ENCODE assay signal across 12 cellular contexts in genomic region chr5:132074772-132075718, GRCh38. TPM values are rescaled to one million over a fixed set of nuclear protein-coding genes. Genes with fewer than 3 reads are reported as not detected.
A peak's percentile ranks its signal among the peaks of the same experiment; 100 is the strongest.
DNase-seq lines count a peak whose midpoint lies in the region; ATAC-seq lines count a peak whose summit lies in the region.
"Had no signal": no experiment of that assay in that cellular context is flagged by ENCODE, and none has a peak within 500 bp of the region (broad histone marks: within the 10 kb centered on the region; RNA-seq: fewer than 3 reads in every experiment).

No MANE protein-coding gene starts in this region.

- H3K4me1 Mint-ChIP-seq in activated T-cell treated with anti-CD3 and anti-CD28 coated beads, Interleukin-2, amount 50 U/mL, for 4 hours (ENCODE audit: low read depth), result peaks cover 45% of the 10 kb centered on the region
- H3K4me1 Mint-ChIP-seq in activated naive CD8-positive, alpha-beta T cell treated with anti-CD3 and anti-CD28 coated beads, Interleukin-2, amount 10 ng/mL, durations not matched to agents 7 days and 5 days, result peaks cover 32% of the 10 kb centered on the region
- H3K4me1 Mint-ChIP-seq in stimulated activated effector memory CD8-positive, alpha-beta T cell treated with anti-CD3 and anti-CD28 coated beads, Interleukin-12 subunit alpha, Interleukin-12 subunit beta, amount 100 ng/mL, for 72 hours, result peaks cover 94% of the 10 kb centered on the region
- H3K4me1 Mint-ChIP-seq: nephron had no signal

- no peaks in the 10 kb centered on the region for H3K79me2 ChIP-seq in trophoblast cell (ENCODE audit: control insufficient read depth, insufficient read depth, low read length, poor library complexity)

- peak overlapping the region; percentile 70 for H3K4me3 Mint-ChIP-seq in activated T-cell treated with anti-CD3 and anti-CD28 coated beads, Interleukin-2, amount 50 U/mL, for 4 hours
- H3K4me3 Mint-ChIP-seq in activated naive CD8-positive, alpha-beta T cell treated with anti-CD3 and anti-CD28 coated beads, Interleukin-2, amount 10 ng/mL, durations not matched to agents 7 days and 5 days, result peak overlapping the region; percentile 20
- peak overlapping the region; percentile 74 for H3K4me3 Mint-ChIP-seq in stimulated activated effector memory CD8-positive, alpha-beta T cell treated with anti-CD3 and anti-CD28 coated beads, Interleukin-12 subunit alpha, Interleukin-12 subunit beta, amount 100 ng/mL, for 72 hours
- H3K4me3 Mint-ChIP-seq: nephron had no signal

- no peak for DNase-seq in activated T-cell treated with anti-CD3 and anti-CD28 coated beads, Interleukin-2, amount 50 U/mL, for 4 hours
- DNase-seq in activated T-cell treated with anti-CD3 and anti-CD28 coated beads for 4 hours (no peak), NCI-H510A (lab: John Stamatoyannopoulos, UW) (peak; percentile 47), NCI-H774 (lab: John Stamatoyannopoulos, UW) (no peak), trophoblast cell (no peak)
- no peak for DNase-seq in activated naive CD8-positive, alpha-beta T cell treated with anti-CD3 and anti-CD28 coated beads, Interleukin-2, amount 10 ng/mL, durations not matched to agents 7 days and 5 days
- DNase-seq in stimulated activated effector memory CD8-positive, alpha-beta T cell treated with anti-CD3 and anti-CD28 coated beads, Interleukin-12 subunit alpha, Interleukin-12 subunit beta, amount 100 ng/mL, for 72 hours (ENCODE audit: low spot score in 2 of 2), result no peak
- DNase-seq: NCI-H524, SIG-M5 had no signal

- H3K14ac ChIP-seq in trophoblast cell (ENCODE audit: low read length), result no peak overlapping the region

- H3K4me2 ChIP-seq in trophoblast cell (ENCODE audit: low read length), result no peak overlapping the region

- H2BK12ac ChIP-seq in trophoblast cell (ENCODE audit: low read length), result no peak overlapping the region

- H4K12ac ChIP-seq in trophoblast cell (ENCODE audit: low read depth, low read length), result no peak overlapping the region

- H3K27me3 ChIP-seq in trophoblast cell (ENCODE audit: insufficient read depth, low read length), result no peaks in the 10 kb centered on the region

- no peaks in the 10 kb centered on the region for H3K9me3 Mint-ChIP-seq in activated T-cell treated with anti-CD3 and anti-CD28 coated beads, Interleukin-2, amount 50 U/mL, for 4 hours
- no peaks in the 10 kb centered on the region for H3K9me3 Mint-ChIP-seq in activated naive CD8-positive, alpha-beta T cell treated with anti-CD3 and anti-CD28 coated beads, Interleukin-2, amount 10 ng/mL, durations not matched to agents 7 days and 5 days
- no peaks in the 10 kb centered on the region for H3K9me3 Mint-ChIP-seq in stimulated activated effector memory CD8-positive, alpha-beta T cell treated with anti-CD3 and anti-CD28 coated beads, Interleukin-12 subunit alpha, Interleukin-12 subunit beta, amount 100 ng/mL, for 72 hours
- H3K9me3 Mint-ChIP-seq: activated naive CD4-positive, alpha-beta T cell treated with anti-CD3 and anti-CD28 coated beads, Interleukin-2, amount 50 U/mL, for 72 hours; nephron had no signal

- H2BK5ac ChIP-seq in trophoblast cell (ENCODE audit: low read depth, low read length, poor library complexity), result no peak overlapping the region

- H4K8ac ChIP-seq in trophoblast cell (ENCODE audit: low read depth, low read length), result no peak overlapping the region

- no peak overlapping the region for H3K9ac ChIP-seq in trophoblast cell (ENCODE audit: low read length)

- no peak overlapping the region for H3K4me3 ChIP-seq in trophoblast cell (ENCODE audit: low read depth, low read length)

- no peak overlapping the region for H2BK120ac ChIP-seq in trophoblast cell (ENCODE audit: insufficient read depth, low read length, poor library complexity)

- H3K4me1 ChIP-seq in trophoblast cell (ENCODE audit: control insufficient read depth in 1 of 2, insufficient read depth in 2 of 2, low read length in 2 of 2), result no peaks in the 10 kb centered on the region

- H3K27ac ChIP-seq in trophoblast cell (ENCODE audit: low read depth, low read length), result no peak overlapping the region

- WGBS in trophoblast cell (ENCODE audit: extremely low coverage, insufficient coverage, insufficient read length), result no CpG with 5 or more reads among the region's 16 CpGs

- H3K9me3 ChIP-seq in trophoblast cell (ENCODE audit: insufficient read depth, low read depth, low read length), result no peaks in the 10 kb centered on the region

- H4K91ac ChIP-seq in trophoblast cell (ENCODE audit: low read depth, low read length), result no peak overlapping the region

- H2AK5ac ChIP-seq in trophoblast cell (ENCODE audit: low read length), result no peak overlapping the region

- ATAC-seq in activated T-cell treated with anti-CD3 and anti-CD28 coated beads, Interleukin-2, amount 50 U/mL, for 4 hours, result peak in 1 of 2 donors; percentile 19
- peak; percentile 37 for ATAC-seq in activated naive CD8-positive, alpha-beta T cell treated with anti-CD3 and anti-CD28 coated beads, Interleukin-2, amount 10 ng/mL, durations not matched to agents 7 days and 5 days (ENCODE audit: low read depth)
- ATAC-seq in stimulated activated effector memory CD8-positive, alpha-beta T cell treated with anti-CD3 and anti-CD28 coated beads, Interleukin-12 subunit alpha, Interleukin-12 subunit beta, amount 100 ng/mL, for 72 hours, result peak; percentile 64
- no peak for ATAC-seq in GM19324 (IDR thresholded peaks at IDR 0.05; ENCODE audit: low FRiP score, unreplicated experiment)

- no peaks in the 10 kb centered on the region for H3K36me3 Mint-ChIP-seq in activated T-cell treated with anti-CD3 and anti-CD28 coated beads, Interleukin-2, amount 50 U/mL, for 4 hours (ENCODE audit: insufficient read depth)
- H3K36me3 Mint-ChIP-seq in activated naive CD8-positive, alpha-beta T cell treated with anti-CD3 and anti-CD28 coated beads, Interleukin-2, amount 10 ng/mL, durations not matched to agents 7 days and 5 days, result no peaks in the 10 kb centered on the region
- peaks cover 53% of the 10 kb centered on the region for H3K36me3 Mint-ChIP-seq in stimulated activated effector memory CD8-positive, alpha-beta T cell treated with anti-CD3 and anti-CD28 coated beads, Interleukin-12 subunit alpha, Interleukin-12 subunit beta, amount 100 ng/mL, for 72 hours
- H3K36me3 Mint-ChIP-seq: activated naive CD4-positive, alpha-beta T cell treated with anti-CD3 and anti-CD28 coated beads, Interleukin-2, amount 50 U/mL, for 72 hours had no signal

- H3K23ac ChIP-seq in trophoblast cell (ENCODE audit: low read length), result no peak overlapping the region

- peak overlapping the region; percentile 62 for H3K27ac Mint-ChIP-seq in activated naive CD8-positive, alpha-beta T cell treated with anti-CD3 and anti-CD28 coated beads, Interleukin-2, amount 10 ng/mL, durations not matched to agents 7 days and 5 days
- H3K27ac Mint-ChIP-seq in stimulated activated effector memory CD8-positive, alpha-beta T cell treated with anti-CD3 and anti-CD28 coated beads, Interleukin-12 subunit alpha, Interleukin-12 subunit beta, amount 100 ng/mL, for 72 hours, result peak overlapping the region; percentile 94
- H3K27ac Mint-ChIP-seq: nephron had no signal

- H3K79me1 ChIP-seq in trophoblast cell (ENCODE audit: low read length), result no peaks in the 10 kb centered on the region

- no peaks in the 10 kb centered on the region for H3K27me3 Mint-ChIP-seq in activated T-cell treated with anti-CD3 and anti-CD28 coated beads, Interleukin-2, amount 50 U/mL, for 4 hours (ENCODE audit: low read depth)
- H3K27me3 Mint-ChIP-seq in activated naive CD8-positive, alpha-beta T cell treated with anti-CD3 and anti-CD28 coated beads, Interleukin-2, amount 10 ng/mL, durations not matched to agents 7 days and 5 days, result no peaks in the 10 kb centered on the region

- no peaks in the 10 kb centered on the region for H3K36me3 ChIP-seq in trophoblast cell (ENCODE audit: control insufficient read depth in 1 of 2, insufficient read depth in 2 of 2, low read length in 2 of 2)

- no peak overlapping the region for H3K18ac ChIP-seq in trophoblast cell (ENCODE audit: low read length)

- no peak overlapping the region for H2AFZ ChIP-seq in trophoblast cell (ENCODE audit: insufficient read depth, low read length, poor library complexity)

- POLR2A ChIA-PET in activated naive CD8-positive, alpha-beta T cell treated with anti-CD3 and anti-CD28 coated beads, Interleukin-2, amount 10 ng/mL, durations not matched to agents 7 days and 5 days (lab: Charles Lee), result no interaction called here

- no peak overlapping the region for H3K4ac ChIP-seq in trophoblast cell (ENCODE audit: low read depth, low read length)

RNA-seq across cellular contexts. Expression of gene CSF2, which starts 1.5 kb away (rescaled TPM):
- total RNA-seq in activated T-cell treated with anti-CD3 and anti-CD28 coated beads, Interleukin-2, amount 50 U/mL, for 4 hours, result 100 to 1,000 TPM; 130 to 283 (median 277) TPM
- total RNA-seq in activated naive CD8-positive, alpha-beta T cell treated with anti-CD3 and anti-CD28 coated beads, Interleukin-2, amount 10 ng/mL, durations not matched to agents 7 days and 5 days, result 1 to 10 TPM; 1.1 to 1.4 TPM
- not detected in 2 replicates for polyA plus RNA-seq in trophoblast cell (2013)

RNA-seq across cellular contexts. Expression of gene IL3, which starts 14.6 kb away (rescaled TPM):
- total RNA-seq in activated T-cell treated with anti-CD3 and anti-CD28 coated beads, Interleukin-2, amount 50 U/mL, for 4 hours, result 100 to 1,000 TPM in 2 of 3 donors, 10 to 100 TPM in 1; 94.6 to 152 (median 138) TPM
- total RNA-seq in activated naive CD8-positive, alpha-beta T cell treated with anti-CD3 and anti-CD28 coated beads, Interleukin-2, amount 10 ng/mL, durations not matched to agents 7 days and 5 days, result not detected
- not detected in 2 replicates for polyA plus RNA-seq in trophoblast cell (2013)

Comparison
In these comparisons a context has a peak if more than half of its experiments do, and no peak if none do; other contexts are left out.
1. H3K4me3 Mint-ChIP-seq: peak in every context shown above with its lines; median percentile 74 in stimulated activated effector memory CD8-positive, alpha-beta T cell treated with anti-CD3 and anti-CD28 coated beads, Interleukin-12 subunit alpha, Interleukin-12 subunit beta, amount 100 ng/mL, for 72 hours; 70 in activated T-cell treated with anti-CD3 and anti-CD28 coated beads, Interleukin-2, amount 50 U/mL, for 4 hours; 20 in activated naive CD8-positive, alpha-beta T cell treated with anti-CD3 and anti-CD28 coated beads, Interleukin-2, amount 10 ng/mL, durations not matched to agents 7 days and 5 days.
2. RNA of gene CSF2, which starts 1.5 kb away (total RNA-seq): 130 to 283 TPM in activated T-cell treated with anti-CD3 and anti-CD28 coated beads, Interleukin-2, amount 50 U/mL, for 4 hours; 1.1 to 1.4 TPM in activated naive CD8-positive, alpha-beta T cell treated with anti-CD3 and anti-CD28 coated beads, Interleukin-2, amount 10 ng/mL, durations not matched to agents 7 days and 5 days; every median in the first group is over 10 times any median in the second.
3. RNA of gene IL3, which starts 14.6 kb away (total RNA-seq): 94.6 to 152 TPM in activated T-cell treated with anti-CD3 and anti-CD28 coated beads, Interleukin-2, amount 50 U/mL, for 4 hours; not detected in activated naive CD8-positive, alpha-beta T cell treated with anti-CD3 and anti-CD28 coated beads, Interleukin-2, amount 10 ng/mL, durations not matched to agents 7 days and 5 days; every median in the first group is over 10 times any median in the second.